In the genomic region with DNA sequence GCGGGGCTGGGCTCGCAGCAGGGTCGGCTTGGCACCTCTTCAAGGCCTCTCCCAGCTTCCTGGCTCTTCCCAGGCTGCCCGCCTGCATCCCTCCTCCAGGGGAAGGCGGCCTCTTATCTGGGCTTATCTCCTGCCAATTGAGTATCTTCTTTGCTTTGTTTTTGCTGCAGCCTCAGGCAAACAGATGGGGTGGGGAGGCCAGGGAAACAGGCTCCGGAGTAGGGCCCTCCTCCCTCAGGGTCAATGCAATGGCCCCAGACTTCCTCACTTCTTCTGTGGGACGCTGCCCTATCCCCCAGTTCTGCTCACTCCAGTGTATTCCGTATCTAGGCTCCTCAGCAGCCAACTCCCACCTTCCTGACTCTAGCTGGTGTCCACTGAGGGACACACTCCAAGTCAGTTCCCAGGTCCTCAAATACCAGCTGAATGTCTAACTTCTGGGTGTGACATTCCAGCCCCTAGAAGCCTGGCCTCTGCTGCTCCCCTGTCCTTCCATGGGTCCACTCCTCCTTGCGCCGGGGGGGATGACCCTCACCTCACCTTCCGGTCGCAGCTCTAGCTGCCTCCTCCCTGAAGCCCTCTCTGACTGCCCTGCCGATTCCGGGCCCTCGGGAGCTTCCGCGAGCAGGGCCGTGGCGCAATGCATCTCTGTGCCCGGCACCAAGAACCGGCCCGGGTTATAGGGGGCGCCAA, we compare ENCODE assay signal across 8 cellular contexts. TPM values are rescaled to one million over a fixed set of nuclear protein-coding genes. Genes with fewer than 3 reads are reported as not detected.
DNase-seq lines count a peak whose midpoint lies in the region; ATAC-seq and TF ChIP-seq lines count a peak whose summit lies in the region.

No MANE protein-coding gene starts in this region.

- peak; percentile 13 for ATAC-seq in activated CD8-positive, alpha-beta T cell treated with anti-CD3 and anti-CD28 coated beads, Interleukin-2, amount 10 ng/mL, durations not matched to agents 7 days and 5 days
- ATAC-seq in gastroesophageal sphincter = peak; percentile 25

- POLR2A ChIA-PET in activated CD8-positive, alpha-beta T cell treated with anti-CD3 and anti-CD28 coated beads, Interleukin-2, amount 10 ng/mL, durations not matched to agents 7 days and 5 days (lab: Charles Lee) = interaction anchor here (0.8 to 5.6 kb wide), 16 partner anchors 9 to 82 kb away, joined by 3 to 79 read pairs (median 6); a partner anchor contains a TSS

- H3K36me3 ChIP-seq in HAP-1 (replicated peaks) (peaks cover 37% of the 10 kb centered on the region), gastroesophageal sphincter (peaks cover 0 to 36% of the 10 kb centered on the region in 2 donors)

- no peak for TF ChIP-seq POLR2A in gastroesophageal sphincter (IDR thresholded peaks at IDR 0.05)

- H3K4me3 Mint-ChIP-seq in activated CD8-positive, alpha-beta T cell treated with anti-CD3 and anti-CD28 coated beads, Interleukin-2, amount 10 ng/mL, durations not matched to agents 7 days and 5 days = peak overlapping the region; percentile 93
- H3K4me3 Mint-ChIP-seq in osteocyte (ENCODE audit: unreplicated experiment) = peak overlapping the region; percentile 96

- H3K4me3 ChIP-seq in HAP-1 = peak overlapping the region; percentile 70
- H3K4me3 ChIP-seq in gastroesophageal sphincter = peak overlapping the region; percentile 70 to 81

- peak overlapping the region; percentile 82 to 97 (median 92) for H3K27ac ChIP-seq in gastroesophageal sphincter

- H3K4me1 ChIP-seq in HAP-1 (peaks cover 4% of the 10 kb centered on the region; the same call in 1 of the 2 replicates), gastroesophageal sphincter (peaks cover 0 to 38% (median 19%) of the 10 kb centered on the region in 3 donors)

- H3K9me3 ChIP-seq in HAP-1 (no peaks in the 10 kb centered on the region), gastroesophageal sphincter (no peaks in the 10 kb centered on the region)

- DNase-seq in DMS153 treated with DMSO at 0.1 percent for 48 hours (lab: John Stamatoyannopoulos, UW; ENCODE audit: unreplicated experiment) = peak; percentile 8
- no peak for DNase-seq in DMS153 (lab: John Stamatoyannopoulos, UW)
- DNase-seq in HAP-1 (ENCODE audit: low spot score in 2 of 2) = peak in 1 of 2 experiments; percentile 61
- DNase-seq in NCI-H146 treated with DMSO at 0.1 percent for 48 hours (lab: John Stamatoyannopoulos, UW; ENCODE audit: unreplicated experiment) = peak; percentile 70
- peak; percentile 71 for DNase-seq in activated CD8-positive, alpha-beta T cell treated with anti-CD3 and anti-CD28 coated beads, Interleukin-2, amount 10 ng/mL, durations not matched to agents 7 days and 5 days
- DNase-seq in osteocyte (ENCODE audit: extremely low spot score, unreplicated experiment) = no peak
- no peak for DNase-seq in NCI-H1436 (lab: John Stamatoyannopoulos, UW)

- 10% methylated on average over 4 of the region's 23 CpGs; no CpG with 5 or more reads in 1 of the 2 donors for WGBS in gastroesophageal sphincter (ENCODE audit: low coverage in 1 of 2), 2 donors

- no peaks in the 10 kb centered on the region for H3K9me3 Mint-ChIP-seq in activated CD8-positive, alpha-beta T cell treated with anti-CD3 and anti-CD28 coated beads, Interleukin-2, amount 10 ng/mL, durations not matched to agents 7 days and 5 days (ENCODE audit: insufficient read depth)
- H3K9me3 Mint-ChIP-seq in osteocyte (ENCODE audit: unreplicated experiment) = no peaks in the 10 kb centered on the region

- no peaks in the 10 kb centered on the region for H3K27me3 ChIP-seq in HAP-1 (ENCODE audit: low read depth)
- H3K27me3 ChIP-seq in gastroesophageal sphincter = no peaks in the 10 kb centered on the region

- H3K4me1 Mint-ChIP-seq in activated CD8-positive, alpha-beta T cell treated with anti-CD3 and anti-CD28 coated beads, Interleukin-2, amount 10 ng/mL, durations not matched to agents 7 days and 5 days (ENCODE audit: low read depth) = peaks cover 34% of the 10 kb centered on the region
- peaks cover 22% of the 10 kb centered on the region for H3K4me1 Mint-ChIP-seq in osteocyte (ENCODE audit: unreplicated experiment)

- H3K27me3 Mint-ChIP-seq in activated CD8-positive, alpha-beta T cell treated with anti-CD3 and anti-CD28 coated beads, Interleukin-2, amount 10 ng/mL, durations not matched to agents 7 days and 5 days (ENCODE audit: low read depth) = no peaks in the 10 kb centered on the region
- H3K27me3 Mint-ChIP-seq in osteocyte (ENCODE audit: unreplicated experiment) = no peaks in the 10 kb centered on the region

- peak overlapping the region; percentile 97 for H3K27ac Mint-ChIP-seq in activated CD8-positive, alpha-beta T cell treated with anti-CD3 and anti-CD28 coated beads, Interleukin-2, amount 10 ng/mL, durations not matched to agents 7 days and 5 days
- H3K27ac Mint-ChIP-seq in osteocyte (ENCODE audit: unreplicated experiment) = peak overlapping the region; percentile 99

- TF ChIP-seq CTCF in gastroesophageal sphincter (IDR thresholded peaks at IDR 0.05) (no peak), osteocyte (IDR thresholded peaks at IDR 0.05) (no peak)

- in situ Hi-C loops in HAP-1 (cut with MboI; ENCODE audit: low sequenced_read_pairs) = loop anchor here (25.0 kb wide), 1 partner anchor 843 kb away; a partner anchor contains a TSS

- no peak for TF ChIP-seq EP300 in gastroesophageal sphincter (IDR thresholded peaks at IDR 0.05)

- CTCF ChIA-PET in activated CD8-positive, alpha-beta T cell treated with anti-CD3 and anti-CD28 coated beads, Interleukin-2, amount 10 ng/mL, durations not matched to agents 7 days and 5 days (lab: Charles Lee) = interaction anchor here (1.0 to 15.6 kb wide), 11 partner anchors 13 to 71 kb away, joined by 3 to 148 read pairs (median 4); a partner anchor contains a TSS

- peaks cover 24% of the 10 kb centered on the region for H3K36me3 Mint-ChIP-seq in activated CD8-positive, alpha-beta T cell treated with anti-CD3 and anti-CD28 coated beads, Interleukin-2, amount 10 ng/mL, durations not matched to agents 7 days and 5 days (ENCODE audit: low read depth)
- no peaks in the 10 kb centered on the region for H3K36me3 Mint-ChIP-seq in osteocyte (ENCODE audit: unreplicated experiment)

RNA-seq across cellular contexts. Expression of a gene that starts 15.6 kb away (rescaled TPM):
- total RNA-seq in activated CD8-positive, alpha-beta T cell treated with anti-CD3 and anti-CD28 coated beads, Interleukin-2, amount 10 ng/mL, durations not matched to agents 7 days and 5 days = 10 to 100 TPM; 38.3 to 43.9 TPM
- total RNA-seq in gastroesophageal sphincter (100 to 1,000 TPM in 3 of 4 donors, 10 to 100 TPM in 1; 97.1 to 156 (median 135) TPM), osteocyte (68.3 and 73.6 TPM in 2 replicates)

RNA-seq across cellular contexts. Expression of a gene that starts 16.8 kb away (rescaled TPM):
- 10 to 100 TPM; 25.3 to 26.8 TPM for total RNA-seq in activated CD8-positive, alpha-beta T cell treated with anti-CD3 and anti-CD28 coated beads, Interleukin-2, amount 10 ng/mL, durations not matched to agents 7 days and 5 days
- total RNA-seq in gastroesophageal sphincter (10 to 100 TPM; 14.0 to 37.1 (median 27.6) TPM), osteocyte (68.0 and 71.4 TPM in 2 replicates)

RNA-seq across cellular contexts. Expression of a gene that starts 17.5 kb away (rescaled TPM):
- 10 to 100 TPM; 19.7 TPM for total RNA-seq in activated CD8-positive, alpha-beta T cell treated with anti-CD3 and anti-CD28 coated beads, Interleukin-2, amount 10 ng/mL, durations not matched to agents 7 days and 5 days
- total RNA-seq in gastroesophageal sphincter (10 to 100 TPM; 16.2 to 33.2 (median 25.1) TPM), osteocyte (30.2 and 32.0 TPM in 2 replicates)

RNA-seq across cellular contexts. Expression of a gene that starts 22.1 kb away (rescaled TPM):
- total RNA-seq in activated CD8-positive, alpha-beta T cell treated with anti-CD3 and anti-CD28 coated beads, Interleukin-2, amount 10 ng/mL, durations not matched to agents 7 days and 5 days = 100 to 1,000 TPM; 178 to 197 TPM
- 100 to 1,000 TPM in 1 of 4 donors, 10 to 100 TPM in 3; 37.2 to 123 (median 70.9) TPM for total RNA-seq in gastroesophageal sphincter
- 270 and 286 TPM in 2 replicates for total RNA-seq in osteocyte

RNA-seq across cellular contexts. Expression of a gene that starts 22.3 kb away (rescaled TPM):
- not detected for total RNA-seq in activated CD8-positive, alpha-beta T cell treated with anti-CD3 and anti-CD28 coated beads, Interleukin-2, amount 10 ng/mL, durations not matched to agents 7 days and 5 days
- total RNA-seq in gastroesophageal sphincter = under 1 TPM in 1 of 4 donors, not detected in 3; 0.31 TPM
- total RNA-seq in osteocyte = 0.39 and 0.43 TPM in 2 replicates

Comparison
In these comparisons a context has a peak if more than half of its experiments do, and no peak if none do; other contexts are left out.
1. DNase-seq: peak in DMS153 treated with DMSO at 0.1 percent for 48 hours (single experiment), NCI-H146 treated with DMSO at 0.1 percent for 48 hours (single experiment) and activated CD8-positive, alpha-beta T cell treated with anti-CD3 and anti-CD28 coated beads, Interleukin-2, amount 10 ng/mL, durations not matched to agents 7 days and 5 days (single experiment); none in DMS153 (single experiment), osteocyte (single experiment) and NCI-H1436 (single experiment).